In genomic region chr11:30521297-30522071, GRCh38 we compare ENCODE assay signal across 15 cellular contexts.
DNase-seq lines count a peak whose midpoint lies in the region; ATAC-seq, FAIRE-seq and TF ChIP-seq lines count a peak whose summit lies in the region.
"Had no signal": no experiment of that assay in that cellular context is flagged by ENCODE, and none has a peak within 500 bp of the region (broad histone marks: within the 10 kb centered on the region; RNA-seq: fewer than 3 reads in every experiment).

No MANE protein-coding gene starts in this region.

- H3K9me3 Mint-ChIP-seq in mesothelial cell of epicardium (no peaks in the 10 kb centered on the region), chondrocyte (ENCODE audit: low read depth) (no peaks in the 10 kb centered on the region)
- no peaks in the 10 kb centered on the region for H3K9me3 Mint-ChIP-seq in activated CD8-positive, alpha-beta T cell treated with anti-CD3 and anti-CD28 coated beads for 36 hours

- CTCF ChIA-PET in activated CD8-positive, alpha-beta T cell treated with anti-CD3 and anti-CD28 coated beads for 36 hours (lab: Charles Lee), result no interaction called here

- H3K4me1 ChIP-seq in small intestine (ENCODE audit: control insufficient read depth in 2 of 2, insufficient read depth in 1 of 2, low read depth in 1 of 2, low read length in 1 of 2), result no peaks in the 10 kb centered on the region

- no peak overlapping the region for H3K27ac ChIP-seq in small intestine (ENCODE audit: low read depth in 1 of 2, low read length in 1 of 2)
- H3K27ac ChIP-seq: BLaER1 treated with 17β-estradiol and CSF1 and Interleukin-3, amounts not matched to agents 10 nM and 100 nM; GM23248 had no signal

- 46 to 57% (median 56%) methylated on average over 8 of the region's 8 CpGs for WGBS in small intestine, 3 donors

- no peaks in the 10 kb centered on the region for H3K36me3 ChIP-seq in small intestine (ENCODE audit: control insufficient read depth in 2 of 2, insufficient read depth in 2 of 2, low read length in 2 of 2)
- H3K36me3 ChIP-seq: BLaER1 treated with 17β-estradiol and CSF1 and Interleukin-3, amounts not matched to agents 10 nM and 100 nM had no signal

- no peaks in the 10 kb centered on the region for H3K9me3 ChIP-seq in small intestine (ENCODE audit: control insufficient read depth, low read depth)
- H3K9me3 ChIP-seq: BLaER1 treated with 17β-estradiol and CSF1 and Interleukin-3, amounts not matched to agents 10 nM and 100 nM had no signal

- intact Hi-C loops in activated CD8-positive, alpha-beta T cell treated with anti-CD3 and anti-CD28 coated beads for 36 hours (cut with micrococcal nuclease), result no loop called here

- peaks cover 47% of the 10 kb centered on the region for H3K4me1 Mint-ChIP-seq in mesothelial cell of epicardium
- H3K4me1 Mint-ChIP-seq in chondrocyte (ENCODE audit: low read depth), result no peaks in the 10 kb centered on the region
- H3K4me1 Mint-ChIP-seq in activated CD8-positive, alpha-beta T cell treated with anti-CD3 and anti-CD28 coated beads for 36 hours (ENCODE audit: low read depth), result no peaks in the 10 kb centered on the region
- H3K4me1 Mint-ChIP-seq: CD4-positive, CD25-positive, alpha-beta regulatory T cell had no signal

- TF ChIP-seq CTCF in choroid plexus epithelial cell (conservative IDR thresholded peaks at IDR 0.05; ENCODE audit: low read depth, low read length) (no peak), mesothelial cell of epicardium (IDR thresholded peaks at IDR 0.05; ENCODE audit: unreplicated experiment) (no peak), chondrocyte (IDR thresholded peaks at IDR 0.05) (no peak)
- TF ChIP-seq CTCF in activated CD8-positive, alpha-beta T cell treated with anti-CD3 and anti-CD28 coated beads for 36 hours (IDR thresholded peaks at IDR 0.05), result no peak

- FAIRE-seq in small intestine (lab: Jason Lieb, UNC), result no peak
- FAIRE-seq: GM12878, H54 had no signal

- ATAC-seq in activated CD8-positive, alpha-beta T cell treated with anti-CD3 and anti-CD28 coated beads for 36 hours, result no peak
- ATAC-seq: GM12878, HCT116 had no signal

- peaks cover 6% of the 10 kb centered on the region for H3K36me3 Mint-ChIP-seq in mesothelial cell of epicardium
- no peaks in the 10 kb centered on the region for H3K36me3 Mint-ChIP-seq in chondrocyte (ENCODE audit: low read depth)
- H3K36me3 Mint-ChIP-seq in activated CD8-positive, alpha-beta T cell treated with anti-CD3 and anti-CD28 coated beads for 36 hours (ENCODE audit: low read depth), result no peaks in the 10 kb centered on the region
- H3K36me3 Mint-ChIP-seq: CD4-positive, CD25-positive, alpha-beta regulatory T cell had no signal

- H3K4me3 ChIP-seq in choroid plexus epithelial cell (ENCODE audit: low read depth, low read length) (no peak overlapping the region), small intestine (ENCODE audit: low read depth in 1 of 2, low read length in 2 of 2) (no peak overlapping the region)
- H3K4me3 ChIP-seq: BLaER1 treated with 17β-estradiol and CSF1 and Interleukin-3, amounts not matched to agents 10 nM and 100 nM; GM12878; GM23248 had no signal

- POLR2A ChIA-PET in activated CD8-positive, alpha-beta T cell treated with anti-CD3 and anti-CD28 coated beads for 36 hours (lab: Charles Lee), result no interaction called here

- H3K27ac Mint-ChIP-seq in mesothelial cell of epicardium (peak overlapping the region; percentile 88), chondrocyte (ENCODE audit: unreplicated experiment) (no peak overlapping the region)
- H3K27ac Mint-ChIP-seq in activated CD8-positive, alpha-beta T cell treated with anti-CD3 and anti-CD28 coated beads for 36 hours, result no peak overlapping the region
- H3K27ac Mint-ChIP-seq: CD4-positive, CD25-positive, alpha-beta regulatory T cell had no signal

- peaks cover 0 to 2% of the 10 kb centered on the region in 2 donors for H3K27me3 ChIP-seq in small intestine (ENCODE audit: control insufficient read depth in 2 of 2, insufficient read depth in 2 of 2, low read length in 2 of 2)
- H3K27me3 ChIP-seq: BLaER1 treated with 17β-estradiol and CSF1 and Interleukin-3, amounts not matched to agents 10 nM and 100 nM had no signal

- peak; percentile 19 for DNase-seq in NCI-H69 (lab: John Stamatoyannopoulos, UW)
- peak; percentile 8 for DNase-seq in choroid plexus epithelial cell (ENCODE audit: low read depth)
- no peak for DNase-seq in mesothelial cell of epicardium (ENCODE audit: low spot score in 2 of 2, unreplicated experiment in 2 of 2)
- peak; percentile 6 for DNase-seq in small intestine
- no peak for DNase-seq in activated CD8-positive, alpha-beta memory T cell treated with anti-CD3 and anti-CD28 coated beads, Interleukin-2, amount 50 U/mL, for 4 hours
- no peak for DNase-seq in chondrocyte (ENCODE audit: low spot score)
- DNase-seq in activated CD8-positive, alpha-beta T cell treated with anti-CD3 and anti-CD28 coated beads for 36 hours, result no peak
- DNase-seq: ACHN; CD4-positive, CD25-positive, alpha-beta regulatory T cell; DMS79; GM23248 had no signal

- H3K27me3 Mint-ChIP-seq in mesothelial cell of epicardium (ENCODE audit: low read depth) (no peaks in the 10 kb centered on the region), chondrocyte (ENCODE audit: low read depth) (peaks cover 5% of the 10 kb centered on the region)
- peaks cover 5% of the 10 kb centered on the region for H3K27me3 Mint-ChIP-seq in activated CD8-positive, alpha-beta T cell treated with anti-CD3 and anti-CD28 coated beads for 36 hours
- H3K27me3 Mint-ChIP-seq: CD4-positive, CD25-positive, alpha-beta regulatory T cell had no signal

- no peak overlapping the region for H3K4me3 Mint-ChIP-seq in mesothelial cell of epicardium
- H3K4me3 Mint-ChIP-seq in chondrocyte (ENCODE audit: unreplicated experiment), result no peak overlapping the region
- H3K4me3 Mint-ChIP-seq in activated CD8-positive, alpha-beta T cell treated with anti-CD3 and anti-CD28 coated beads for 36 hours, result no peak overlapping the region
- H3K4me3 Mint-ChIP-seq: CD4-positive, CD25-positive, alpha-beta regulatory T cell had no signal

Comparison
In these comparisons a context has a peak if more than half of its experiments do, and no peak if none do; other contexts are left out.
1. DNase-seq: peak in NCI-H69 (single experiment), choroid plexus epithelial cell (single experiment) and small intestine (single experiment); none in mesothelial cell of epicardium (0 of 2), activated CD8-positive, alpha-beta memory T cell treated with anti-CD3 and anti-CD28 coated beads, Interleukin-2, amount 50 U/mL, for 4 hours (single experiment), chondrocyte (single experiment) and activated CD8-positive, alpha-beta T cell treated with anti-CD3 and anti-CD28 coated beads for 36 hours (single experiment).